ENCODE assay signal across 8 cellular contexts in the genomic region with DNA sequence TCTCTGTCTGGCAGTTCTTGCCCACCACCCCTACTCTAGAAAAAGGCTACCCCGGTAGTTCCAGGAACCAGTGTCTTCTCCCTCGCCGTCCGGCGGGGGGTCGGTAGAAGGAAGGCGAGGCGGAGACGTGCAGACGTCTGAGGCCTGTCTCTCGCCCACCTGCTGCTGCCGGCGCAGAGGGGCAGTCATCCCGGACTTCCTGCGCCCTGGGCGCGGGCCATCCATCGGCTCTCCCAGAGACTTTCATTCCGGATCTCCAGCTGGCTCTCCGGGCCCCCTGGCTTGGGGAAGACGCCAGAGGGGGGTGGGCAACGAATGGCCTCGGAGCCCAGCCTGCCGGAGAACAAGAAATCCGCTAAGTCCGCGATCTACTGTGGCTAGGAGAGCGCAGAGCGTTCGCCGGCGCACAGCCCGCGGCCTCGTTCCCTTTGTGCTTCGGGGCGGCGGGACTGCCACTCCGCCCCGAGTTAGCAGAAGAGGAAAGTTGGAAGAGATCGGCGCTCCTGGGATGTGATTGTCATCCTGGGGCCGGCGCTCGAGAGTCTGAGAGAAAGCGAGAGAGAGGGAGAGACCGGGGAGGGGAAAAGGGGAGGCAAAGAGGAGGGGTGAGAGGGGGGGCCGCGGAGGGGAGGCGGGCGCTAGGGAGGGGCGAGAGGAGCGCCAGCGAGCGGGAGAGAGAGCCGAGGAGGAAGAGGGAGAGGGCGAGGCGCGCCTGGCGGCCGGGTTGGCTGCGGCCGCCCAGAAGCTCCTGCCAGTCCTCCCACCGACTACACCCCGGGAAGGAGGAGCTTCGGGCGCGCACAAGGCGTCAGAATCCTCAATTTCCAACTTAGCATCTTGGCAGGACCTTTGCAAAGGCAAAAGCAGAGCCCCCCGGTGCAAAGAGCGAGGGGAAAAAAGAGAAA. TPM values are rescaled to one million over a fixed set of nuclear protein-coding genes. Genes with fewer than 3 reads are reported as not detected.
A peak's percentile ranks its signal among the peaks of the same experiment; 100 is the strongest.
DNase-seq lines count a peak whose midpoint lies in the region; ATAC-seq, FAIRE-seq and TF ChIP-seq lines count a peak whose summit lies in the region.

A gene (plus strand): TSS at position 832 of the 905 bp plus-strand sequence. CDS start 334 bp downstream, outside the sequence.

- peak within 1 kb of the TSS; percentile 88 for H2AFZ ChIP-seq in ACC112 (ENCODE audit: low read length, unreplicated experiment)

- H3K4me1 ChIP-seq in ACC112 (ENCODE audit: control insufficient read depth, insufficient read depth, low read length, unreplicated experiment) (peaks cover 16% of the 10 kb centered on the region), kidney (ENCODE audit: control insufficient read depth in 1 of 2, insufficient read depth in 1 of 2, low read depth in 1 of 2, low read length in 2 of 2) (peaks cover 0 to 11% of the 10 kb centered on the region in 2 donors), small intestine (ENCODE audit: control insufficient read depth in 2 of 2, insufficient read depth in 1 of 2, low read depth in 1 of 2, low read length in 1 of 2) (peaks cover 0 to 8% of the 10 kb centered on the region in 2 donors)

- H3K27me3 ChIP-seq in ACC112 (ENCODE audit: insufficient read depth, low read length) (no peaks in the 10 kb centered on the region), small intestine (ENCODE audit: control insufficient read depth in 2 of 2, insufficient read depth in 2 of 2, low read length in 2 of 2) (peaks cover 16 to 42% of the 10 kb centered on the region in 2 donors)

- H3K9ac ChIP-seq in kidney (ENCODE audit: low read length in 2 of 2) = peak within 1 kb of the TSS; percentile 54 to 55

- TF ChIP-seq CTCF in GM13976 (IDR thresholded peaks at IDR 0.05; ENCODE audit: borderline replicate concordance, control extremely low read depth, extremely low read depth, insufficient read depth, missing control alignments) (no peak), kidney (IDR thresholded peaks at IDR 0.05; ENCODE audit: borderline replicate concordance, extremely low read depth, insufficient read depth) (no peak)

- peaks cover 24% of the 10 kb centered on the region for H3K79me2 ChIP-seq in ACC112 (ENCODE audit: control insufficient read depth, insufficient read depth, low read length, unreplicated experiment)

- intact Hi-C loops in kidney (cut with DNase I) = no loop called here

- DNase-seq in GM13976 (ENCODE audit: low spot score) (peak; percentile 63), NCI-H1436 (lab: John Stamatoyannopoulos, UW) (peak; percentile 93), cerebellum (ENCODE audit: low spot score) (peak; percentile 50), kidney (peak; percentile 98), small intestine (peak; percentile 28), GM19240 (ENCODE audit: insufficient read length, low spot score) (no peak)

- H3K9me3 ChIP-seq in kidney (ENCODE audit: control insufficient read depth in 1 of 2, low read length in 2 of 2) (no peaks in the 10 kb centered on the region), small intestine (ENCODE audit: control insufficient read depth, low read depth) (no peaks in the 10 kb centered on the region)

- H3K36me3 ChIP-seq in ACC112 (ENCODE audit: insufficient read depth, low read length) (no peaks in the 10 kb centered on the region), kidney (ENCODE audit: control insufficient read depth in 1 of 2, insufficient read depth in 2 of 2, low read length in 2 of 2) (no peaks in the 10 kb centered on the region), small intestine (ENCODE audit: control insufficient read depth in 2 of 2, insufficient read depth in 2 of 2, low read length in 2 of 2) (no peaks in the 10 kb centered on the region)

- in situ Hi-C loops in GM13976 (cut with MboI; ENCODE audit: low sequenced_read_pairs, unreplicated experiment) = loop anchor here (25.0 kb wide), 1 partner anchor 643 kb away; a partner anchor contains a TSS

- ATAC-seq in SK-N-SH treated with all-trans-retinoic acid at 6 μM for 48 hours = peak; percentile 76

- FAIRE-seq in kidney (lab: Jason Lieb, UNC) (no peak), small intestine (lab: Jason Lieb, UNC) (no peak)

- 1 to 2% (median 1%) methylated on average over 56 to 71 of the region's 71 CpGs for WGBS in small intestine, 3 donors

- H3K4me3 ChIP-seq in ACC112 (ENCODE audit: low read depth, low read length) (peak within 1 kb of the TSS; percentile 80), kidney (ENCODE audit: low read length in 2 of 2) (peak within 1 kb of the TSS; percentile 79 to 83), small intestine (ENCODE audit: low read depth in 1 of 2, low read length in 2 of 2) (peak within 1 kb of the TSS; percentile 34 to 68)

- H3K27ac ChIP-seq in ACC112 (ENCODE audit: low read depth, low read length) (peak within 1 kb of the TSS; percentile 72), kidney (ENCODE audit: low read depth in 2 of 2, low read length in 2 of 2) (peak within 1 kb of the TSS; percentile 51 to 66), small intestine (ENCODE audit: low read depth in 1 of 2, low read length in 1 of 2) (no peak within 1 kb of the TSS)

TF ChIP-seq in SK-N-SH treated with all-trans-retinoic acid at 6 μM for 48 hours, 23 proteins besides CTCF, POLR2A, EP300 and RAD21:
- TF ChIP-seq ESRRG (CRISPR knock-in tag; IDR thresholded peaks at IDR 0.05) (no peak), TCF4 (CRISPR knock-in tag; IDR thresholded peaks at IDR 0.05; ENCODE audit: borderline replicate concordance) (no peak), OSR1 (CRISPR knock-in tag; IDR thresholded peaks at IDR 0.05) (no peak), ZNF565 (CRISPR knock-in tag; conservative IDR thresholded peaks at IDR 0.05; ENCODE audit: low read depth) (no peak), ZC3H10 (CRISPR knock-in tag; IDR thresholded peaks at IDR 0.05) (no peak), ZNF8 (CRISPR knock-in tag; IDR thresholded peaks at IDR 0.05) (no peak), ZNF70 (CRISPR knock-in tag; IDR thresholded peaks at IDR 0.05) (no peak), ARNTL (CRISPR knock-in tag; IDR thresholded peaks at IDR 0.05; ENCODE audit: borderline replicate concordance, low read depth) (no peak), CSDC2 (CRISPR knock-in tag; IDR thresholded peaks at IDR 0.05) (no peak), ISL1 (CRISPR knock-in tag; IDR thresholded peaks at IDR 0.05) (no peak), TOX (CRISPR knock-in tag; IDR thresholded peaks at IDR 0.05; ENCODE audit: borderline replicate concordance) (no peak), BACH2 (CRISPR knock-in tag; IDR thresholded peaks at IDR 0.05; ENCODE audit: borderline replicate concordance) (no peak), RARB (CRISPR knock-in tag; IDR thresholded peaks at IDR 0.05) (no peak), ZFP30 (CRISPR knock-in tag; IDR thresholded peaks at IDR 0.05) (no peak), SNAI2 (CRISPR knock-in tag; IDR thresholded peaks at IDR 0.05) (no peak), PPARA (CRISPR knock-in tag; IDR thresholded peaks at IDR 0.05; ENCODE audit: borderline replicate concordance) (no peak), ZFP3 (CRISPR knock-in tag; IDR thresholded peaks at IDR 0.05) (no peak)
- TF ChIP-seq, protein P1, sequence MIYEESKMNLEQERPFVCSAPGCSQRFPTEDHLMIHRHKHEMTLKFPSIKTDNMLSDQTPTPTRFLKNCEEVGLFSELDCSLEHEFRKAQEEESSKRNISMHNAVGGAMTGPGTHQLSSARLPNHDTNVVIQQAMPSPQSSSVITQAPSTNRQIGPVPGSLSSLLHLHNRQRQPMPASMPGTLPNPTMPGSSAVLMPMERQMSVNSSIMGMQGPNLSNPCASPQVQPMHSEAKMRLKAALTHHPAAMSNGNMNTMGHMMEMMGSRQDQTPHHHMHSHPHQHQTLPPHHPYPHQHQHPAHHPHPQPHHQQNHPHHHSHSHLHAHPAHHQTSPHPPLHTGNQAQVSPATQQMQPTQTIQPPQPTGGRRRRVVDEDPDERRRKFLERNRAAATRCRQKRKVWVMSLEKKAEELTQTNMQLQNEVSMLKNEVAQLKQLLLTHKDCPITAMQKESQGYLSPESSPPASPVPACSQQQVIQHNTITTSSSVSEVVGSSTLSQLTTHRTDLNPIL (CRISPR knock-in tag; IDR thresholded peaks at IDR 0.05; ENCODE audit: low read depth) = no peak
- TF ChIP-seq, protein P2, sequence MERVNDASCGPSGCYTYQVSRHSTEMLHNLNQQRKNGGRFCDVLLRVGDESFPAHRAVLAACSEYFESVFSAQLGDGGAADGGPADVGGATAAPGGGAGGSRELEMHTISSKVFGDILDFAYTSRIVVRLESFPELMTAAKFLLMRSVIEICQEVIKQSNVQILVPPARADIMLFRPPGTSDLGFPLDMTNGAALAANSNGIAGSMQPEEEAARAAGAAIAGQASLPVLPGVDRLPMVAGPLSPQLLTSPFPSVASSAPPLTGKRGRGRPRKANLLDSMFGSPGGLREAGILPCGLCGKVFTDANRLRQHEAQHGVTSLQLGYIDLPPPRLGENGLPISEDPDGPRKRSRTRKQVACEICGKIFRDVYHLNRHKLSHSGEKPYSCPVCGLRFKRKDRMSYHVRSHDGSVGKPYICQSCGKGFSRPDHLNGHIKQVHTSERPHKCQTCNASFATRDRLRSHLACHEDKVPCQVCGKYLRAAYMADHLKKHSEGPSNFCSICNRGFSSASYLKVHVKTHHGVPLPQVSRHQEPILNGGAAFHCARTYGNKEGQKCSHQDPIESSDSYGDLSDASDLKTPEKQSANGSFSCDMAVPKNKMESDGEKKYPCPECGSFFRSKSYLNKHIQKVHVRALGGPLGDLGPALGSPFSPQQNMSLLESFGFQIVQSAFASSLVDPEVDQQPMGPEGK (CRISPR knock-in tag; IDR thresholded peaks at IDR 0.05; ENCODE audit: borderline replicate concordance) = no peak
- TF ChIP-seq, protein P3, sequence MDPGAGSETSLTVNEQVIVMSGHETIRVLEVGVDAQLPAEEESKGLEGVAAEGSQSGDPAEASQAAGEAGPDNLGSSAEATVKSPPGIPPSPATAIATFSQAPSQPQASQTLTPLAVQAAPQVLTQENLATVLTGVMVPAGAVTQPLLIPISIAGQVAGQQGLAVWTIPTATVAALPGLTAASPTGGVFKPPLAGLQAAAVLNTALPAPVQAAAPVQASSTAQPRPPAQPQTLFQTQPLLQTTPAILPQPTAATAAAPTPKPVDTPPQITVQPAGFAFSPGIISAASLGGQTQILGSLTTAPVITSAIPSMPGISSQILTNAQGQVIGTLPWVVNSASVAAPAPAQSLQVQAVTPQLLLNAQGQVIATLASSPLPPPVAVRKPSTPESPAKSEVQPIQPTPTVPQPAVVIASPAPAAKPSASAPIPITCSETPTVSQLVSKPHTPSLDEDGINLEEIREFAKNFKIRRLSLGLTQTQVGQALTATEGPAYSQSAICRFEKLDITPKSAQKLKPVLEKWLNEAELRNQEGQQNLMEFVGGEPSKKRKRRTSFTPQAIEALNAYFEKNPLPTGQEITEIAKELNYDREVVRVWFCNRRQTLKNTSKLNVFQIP (CRISPR knock-in tag; IDR thresholded peaks at IDR 0.05; ENCODE audit: borderline replicate concordance, low read depth) = no peak

RNA-seq across cellular contexts. Expression of the gene that starts here (rescaled TPM):
- total RNA-seq in cerebellum (14.6 TPM), kidney (22.3 TPM)
- polyA plus RNA-seq in kidney (ENCODE audit: insufficient read depth, low read depth, low replicate concordance) (3.7 TPM), small intestine (under 1 TPM in 1 of 3 donors, not detected in 2; 0.13 TPM)

Comparison
In these comparisons a context has a peak if more than half of its experiments do, and no peak if none do; other contexts are left out.
1. Peak in DNase-seq and H3K4me3 ChIP-seq in small intestine; RNA of the gene not detected or under 1 TPM.
2. H3K27ac ChIP-seq: peak in ACC112 (single experiment) and kidney (2 of 2); none in small intestine (0 of 2).
3. Peak in every context shown above with its lines, with median percentiles within 50 percentile points of each other: H3K4me3 ChIP-seq.